ENCODE assay signal across 9 cellular contexts in genomic region chr5:124735169-124735858, GRCh38. TPM values are rescaled to one million over a fixed set of nuclear protein-coding genes. Genes with fewer than 3 reads are reported as not detected.
DNase-seq lines count a peak whose midpoint lies in the region; ATAC-seq and TF ChIP-seq lines count a peak whose summit lies in the region.
"Had no signal": no experiment of that assay in that cellular context is flagged by ENCODE, and none has a peak within 500 bp of the region (broad histone marks: within the 10 kb centered on the region; RNA-seq: fewer than 3 reads in every experiment).

No MANE protein-coding gene starts in this region.

- no peak for TF ChIP-seq POLR2A in stomach (IDR thresholded peaks at IDR 0.05)

- CTCF ChIA-PET in activated B cell treated with CpG ODN at 0.5 μM for 24 hours (lab: Charles Lee) = no interaction called here
- CTCF ChIA-PET in activated CD8-positive, alpha-beta T cell treated with anti-CD3 and anti-CD28 coated beads, Interleukin-2, amount 10 ng/mL, durations not matched to agents 7 days and 5 days (lab: Charles Lee) = no interaction called here
- CTCF ChIA-PET in CD8-positive, alpha-beta T cell (lab: Charles Lee) = no interaction called here

- no peak overlapping the region for H3K9ac ChIP-seq in iPS-18a (ENCODE audit: low read length)

- no peaks in the 10 kb centered on the region for H3K9me3 Mint-ChIP-seq in activated B cell treated with CpG ODN at 0.5 μM for 24 hours
- H3K9me3 Mint-ChIP-seq in activated CD8-positive, alpha-beta T cell treated with anti-CD3 and anti-CD28 coated beads, Interleukin-2, amount 10 ng/mL, durations not matched to agents 7 days and 5 days (ENCODE audit: insufficient read depth) = no peaks in the 10 kb centered on the region
- H3K9me3 Mint-ChIP-seq in CD8-positive, alpha-beta T cell = no peaks in the 10 kb centered on the region

- intact Hi-C loops in activated B cell treated with CpG ODN at 0.5 μM for 24 hours (cut with micrococcal nuclease) = no loop called here
- intact Hi-C loops in stomach (cut with DNase I; ENCODE audit: low total_unique reads) = no loop called here
- intact Hi-C loops in CD8-positive, alpha-beta T cell (cut with DNase I, micrococcal nuclease) = no loop called here

- H3K27me3 ChIP-seq in H7 (ENCODE audit: control insufficient read depth, insufficient read depth, low read length) (no peaks in the 10 kb centered on the region), iPS-18a (ENCODE audit: control insufficient read depth, insufficient read depth, low read length) (no peaks in the 10 kb centered on the region), stomach (no peaks in the 10 kb centered on the region)
- no peaks in the 10 kb centered on the region for H3K27me3 ChIP-seq in CD8-positive, alpha-beta T cell (ENCODE audit: insufficient read depth, low read length)

- ATAC-seq in activated B cell treated with CpG ODN at 0.5 μM for 24 hours (ENCODE audit: low read depth) = peak; percentile 45
- no peak for ATAC-seq in activated CD8-positive, alpha-beta T cell treated with anti-CD3 and anti-CD28 coated beads, Interleukin-2, amount 10 ng/mL, durations not matched to agents 7 days and 5 days
- no peak for ATAC-seq in CD8-positive, alpha-beta T cell
- ATAC-seq in HG02840 (IDR thresholded peaks at IDR 0.05; ENCODE audit: low FRiP score, unreplicated experiment) = no peak
- ATAC-seq: stimulated activated effector memory CD8-positive, alpha-beta T cell treated with anti-CD3 and anti-CD28 coated beads, Interleukin-12 subunit alpha, Interleukin-12 subunit beta, amount 100 ng/mL, for 72 hours had no signal

- WGBS in stomach, 5 donors = 9 to 17% (median 15%) methylated on average over 24 of the region's 24 CpGs

- H3K4me1 ChIP-seq in iPS-18a (ENCODE audit: control insufficient read depth, low read depth, low read length) = peaks cover 89% of the 10 kb centered on the region
- H3K4me1 ChIP-seq in stomach = peaks cover 38 to 98% (median 72%) of the 10 kb centered on the region in 4 donors
- H3K4me1 ChIP-seq in CD8-positive, alpha-beta T cell (ENCODE audit: insufficient read depth, low read length) = no peaks in the 10 kb centered on the region

- H3K4me3 ChIP-seq in H7 (ENCODE audit: insufficient read depth, low read depth, low read length) (no peak overlapping the region), iPS-18a (ENCODE audit: low read length) (peak overlapping the region; percentile 44), stomach (peak overlapping the region; percentile 38 to 48 (median 40))
- H3K4me3 ChIP-seq in CD8-positive, alpha-beta T cell (ENCODE audit: low read depth, low read length) = no peak overlapping the region

- H3K9me3 ChIP-seq in iPS-18a (ENCODE audit: control insufficient read depth, low read depth, low read length) = no peaks in the 10 kb centered on the region
- no peaks in the 10 kb centered on the region for H3K9me3 ChIP-seq in stomach
- no peaks in the 10 kb centered on the region for H3K9me3 ChIP-seq in CD8-positive, alpha-beta T cell (ENCODE audit: low read length)

- H3K4me1 Mint-ChIP-seq in activated B cell treated with CpG ODN at 0.5 μM for 24 hours = peaks cover 82% of the 10 kb centered on the region
- H3K4me1 Mint-ChIP-seq in activated CD8-positive, alpha-beta T cell treated with anti-CD3 and anti-CD28 coated beads, Interleukin-2, amount 10 ng/mL, durations not matched to agents 7 days and 5 days (ENCODE audit: low read depth) = no peaks in the 10 kb centered on the region
- no peaks in the 10 kb centered on the region for H3K4me1 Mint-ChIP-seq in CD8-positive, alpha-beta T cell (ENCODE audit: low read depth)
- H3K4me1 Mint-ChIP-seq: stimulated activated effector memory CD8-positive, alpha-beta T cell treated with anti-CD3 and anti-CD28 coated beads, Interleukin-12 subunit alpha, Interleukin-12 subunit beta, amount 100 ng/mL, for 72 hours had no signal

- H3K27ac ChIP-seq in iPS-18a (ENCODE audit: low read length) = no peak overlapping the region
- peak overlapping the region; percentile 50 to 76 (median 66) for H3K27ac ChIP-seq in stomach
- no peak overlapping the region for H3K27ac ChIP-seq in CD8-positive, alpha-beta T cell (ENCODE audit: low read depth, low read length)

- H3K27me3 Mint-ChIP-seq in activated B cell treated with CpG ODN at 0.5 μM for 24 hours = no peaks in the 10 kb centered on the region
- H3K27me3 Mint-ChIP-seq in activated CD8-positive, alpha-beta T cell treated with anti-CD3 and anti-CD28 coated beads, Interleukin-2, amount 10 ng/mL, durations not matched to agents 7 days and 5 days (ENCODE audit: low read depth) = peaks cover 18% of the 10 kb centered on the region
- peaks cover 34% of the 10 kb centered on the region for H3K27me3 Mint-ChIP-seq in CD8-positive, alpha-beta T cell (ENCODE audit: low read depth)

- TF ChIP-seq CTCF in activated B cell treated with CpG ODN at 0.5 μM for 24 hours (IDR thresholded peaks at IDR 0.05) (no peak), stomach (IDR thresholded peaks at IDR 0.05) (no peak)
- no peak for TF ChIP-seq CTCF in CD8-positive, alpha-beta T cell (IDR thresholded peaks at IDR 0.05)

- DNase-seq in H7 = peak; percentile 94
- no peak for DNase-seq in activated B cell treated with CpG ODN at 0.5 μM for 24 hours
- no peak for DNase-seq in stomach
- no peak for DNase-seq in activated CD8-positive, alpha-beta T cell treated with anti-CD3 and anti-CD28 coated beads, Interleukin-2, amount 10 ng/mL, durations not matched to agents 7 days and 5 days
- DNase-seq in CD8-positive, alpha-beta T cell = no peak
- no peak for DNase-seq in activated gamma-delta T cell treated with Interleukin-2 at 50 U/mL for 16 hours

- no peak for TF ChIP-seq EP300 in stomach (IDR thresholded peaks at IDR 0.05)

- H3K36me3 ChIP-seq in H7 (replicated peaks; ENCODE audit: control insufficient read depth, insufficient read depth, low read length) = no peaks in the 10 kb centered on the region
- H3K36me3 ChIP-seq in iPS-18a (ENCODE audit: control insufficient read depth, low read depth, low read length) = no peaks in the 10 kb centered on the region
- no peaks in the 10 kb centered on the region for H3K36me3 ChIP-seq in stomach
- H3K36me3 ChIP-seq in CD8-positive, alpha-beta T cell (ENCODE audit: insufficient read depth, low read length) = no peaks in the 10 kb centered on the region

- peak overlapping the region; percentile 73 for H3K4me3 Mint-ChIP-seq in activated B cell treated with CpG ODN at 0.5 μM for 24 hours
- no peak overlapping the region for H3K4me3 Mint-ChIP-seq in activated CD8-positive, alpha-beta T cell treated with anti-CD3 and anti-CD28 coated beads, Interleukin-2, amount 10 ng/mL, durations not matched to agents 7 days and 5 days
- H3K4me3 Mint-ChIP-seq in CD8-positive, alpha-beta T cell = no peak overlapping the region
- H3K4me3 Mint-ChIP-seq: stimulated activated effector memory CD8-positive, alpha-beta T cell treated with anti-CD3 and anti-CD28 coated beads, Interleukin-12 subunit alpha, Interleukin-12 subunit beta, amount 100 ng/mL, for 72 hours had no signal

- H3K27ac Mint-ChIP-seq in activated B cell treated with CpG ODN at 0.5 μM for 24 hours = peak overlapping the region; percentile 54
- no peak overlapping the region for H3K27ac Mint-ChIP-seq in activated CD8-positive, alpha-beta T cell treated with anti-CD3 and anti-CD28 coated beads, Interleukin-2, amount 10 ng/mL, durations not matched to agents 7 days and 5 days
- H3K27ac Mint-ChIP-seq in CD8-positive, alpha-beta T cell = no peak overlapping the region
- H3K27ac Mint-ChIP-seq: stimulated activated effector memory CD8-positive, alpha-beta T cell treated with anti-CD3 and anti-CD28 coated beads, Interleukin-12 subunit alpha, Interleukin-12 subunit beta, amount 100 ng/mL, for 72 hours had no signal

- H3K36me3 Mint-ChIP-seq in activated B cell treated with CpG ODN at 0.5 μM for 24 hours (ENCODE audit: low read depth) = no peaks in the 10 kb centered on the region
- no peaks in the 10 kb centered on the region for H3K36me3 Mint-ChIP-seq in activated CD8-positive, alpha-beta T cell treated with anti-CD3 and anti-CD28 coated beads, Interleukin-2, amount 10 ng/mL, durations not matched to agents 7 days and 5 days (ENCODE audit: low read depth)
- no peaks in the 10 kb centered on the region for H3K36me3 Mint-ChIP-seq in CD8-positive, alpha-beta T cell
- H3K36me3 Mint-ChIP-seq: stimulated activated effector memory CD8-positive, alpha-beta T cell treated with anti-CD3 and anti-CD28 coated beads, Interleukin-12 subunit alpha, Interleukin-12 subunit beta, amount 100 ng/mL, for 72 hours had no signal

- POLR2A ChIA-PET in activated B cell treated with CpG ODN at 0.5 μM for 24 hours (lab: Charles Lee) = interaction anchor here (0.6 to 5.2 kb wide), 7 partner anchors 8 to 223 kb away, joined by 3 to 40 read pairs (median 4); partner anchors contain the start of gene ZNF608
- POLR2A ChIA-PET in activated CD8-positive, alpha-beta T cell treated with anti-CD3 and anti-CD28 coated beads, Interleukin-2, amount 10 ng/mL, durations not matched to agents 7 days and 5 days (lab: Charles Lee) = no interaction called here
- POLR2A ChIA-PET in CD8-positive, alpha-beta T cell (lab: Charles Lee) = no interaction called here

RNA-seq across cellular contexts. Expression of gene ZNF608, which starts 11.1 kb away (rescaled TPM):
- total RNA-seq in H7 (2014; rRNA removed; shearing (Covaris generic)) = 58.7 and 61.6 TPM in 2 replicates
- total RNA-seq in activated B cell treated with CpG ODN at 0.5 μM for 24 hours = 20.7 and 22.0 TPM in 2 replicates
- total RNA-seq in stomach = 100 to 1,000 TPM in 1 of 5 donors, 10 to 100 TPM in 4; 19.0 to 386 (median 27.2) TPM
- 1 to 10 TPM; 5.5 to 8.7 (median 7.5) TPM for polyA plus RNA-seq in stomach
- total RNA-seq in activated CD8-positive, alpha-beta T cell treated with anti-CD3 and anti-CD28 coated beads, Interleukin-2, amount 10 ng/mL, durations not matched to agents 7 days and 5 days = not detected
- 1 to 10 TPM in 1 of 2 experiments, under 1 TPM in 1; 0.27 to 1.1 TPM for total RNA-seq in CD8-positive, alpha-beta T cell

Comparison
In these comparisons a context has a peak if more than half of its experiments do, and no peak if none do; other contexts are left out.
1. H3K4me3 ChIP-seq: peak in iPS-18a (single experiment) and stomach (4 of 4); none in H7 (single experiment) and CD8-positive, alpha-beta T cell (single experiment).
2. H3K27ac ChIP-seq: peak in stomach (5 of 5); none in iPS-18a (single experiment) and CD8-positive, alpha-beta T cell (single experiment).
3. RNA of gene ZNF608, which starts 11.1 kb away (total RNA-seq): 58.7 to 61.6 TPM in H7, 19.0 to 386 TPM in stomach and 20.7 to 22.0 TPM in activated B cell treated with CpG ODN at 0.5 μM for 24 hours; 0.27 to 1.1 TPM in CD8-positive, alpha-beta T cell and not detected in activated CD8-positive, alpha-beta T cell treated with anti-CD3 and anti-CD28 coated beads, Interleukin-2, amount 10 ng/mL, durations not matched to agents 7 days and 5 days; every median in the first group is over 4 times any median in the second.